In genomic region chr6:44667668-44668390, GRCh38 we compare ENCODE assay signal across 7 cellular contexts.
A peak's percentile ranks its signal among the peaks of the same experiment; 100 is the strongest.
DNase-seq lines count a peak whose midpoint lies in the region; ATAC-seq and TF ChIP-seq lines count a peak whose summit lies in the region.

No MANE protein-coding gene starts in this region.

- peak overlapping the region; percentile 98 for H3K27ac ChIP-seq in mesenchymal stem cell (ENCODE audit: low read length, poor library complexity, severe bottlenecking)

- no peaks in the 10 kb centered on the region for H3K36me3 ChIP-seq in mesenchymal stem cell (ENCODE audit: control insufficient read depth in 1 of 2, insufficient read depth in 2 of 2, low read depth in 1 of 2, low read length in 2 of 2)

- peak overlapping the region; percentile 6 for H4K91ac ChIP-seq in mesenchymal stem cell (ENCODE audit: low read length)

- H3K79me1 ChIP-seq in mesenchymal stem cell (replicated peaks; ENCODE audit: low read length, poor library complexity, severe bottlenecking), result no peaks in the 10 kb centered on the region

- H2BK120ac ChIP-seq in mesenchymal stem cell (ENCODE audit: low read depth, low read length), result peak overlapping the region; percentile 29

- ATAC-seq in GM19395 (IDR thresholded peaks at IDR 0.05; ENCODE audit: unreplicated experiment), result peak; percentile 69
- ATAC-seq in omental fat pad (ENCODE audit: low FRiP score), result no peak

- peak overlapping the region; percentile 96 for H2BK5ac ChIP-seq in mesenchymal stem cell (ENCODE audit: low read depth, low read length, poor library complexity, severe bottlenecking)

- H3K27me3 ChIP-seq in mesenchymal stem cell (ENCODE audit: control insufficient read depth in 1 of 2, insufficient read depth in 1 of 2, low read length in 2 of 2), result peaks cover 0 to 4% of the 10 kb centered on the region in 2 experiments

- H3K18ac ChIP-seq in mesenchymal stem cell (ENCODE audit: low read depth in 1 of 2, low read length in 2 of 2), result peak overlapping the region; percentile 6 to 42

- H3K4me2 ChIP-seq in mesenchymal stem cell (ENCODE audit: low read length, poor library complexity, severe bottlenecking), result no peak overlapping the region

- no peak overlapping the region for H2AFZ ChIP-seq in mesenchymal stem cell (ENCODE audit: low read depth, low read length)

- H2AK5ac ChIP-seq in mesenchymal stem cell (ENCODE audit: low read length, severe bottlenecking), result peak overlapping the region; percentile 96

- no peak overlapping the region for H3K14ac ChIP-seq in mesenchymal stem cell (ENCODE audit: low read length in 2 of 2)

- no peaks in the 10 kb centered on the region for H3K9me3 ChIP-seq in mesenchymal stem cell (ENCODE audit: control insufficient read depth, low read length)

- DNase-seq in NCI-H2227 (lab: John Stamatoyannopoulos, UW; ENCODE audit: unreplicated experiment), result peak; percentile 12
- peak; percentile 70 for DNase-seq in astrocyte of the hippocampus (ENCODE audit: low read depth, low spot score)
- DNase-seq in mesenchymal stem cell, result no peak
- DNase-seq in omental fat pad (ENCODE audit: low spot score), result no peak
- DNase-seq in EL, result no peak
- DNase-seq in NCI-H2196 (lab: John Stamatoyannopoulos, UW; ENCODE audit: unreplicated experiment), result no peak

- peak overlapping the region; percentile 65 to 71 for H2BK12ac ChIP-seq in mesenchymal stem cell (ENCODE audit: low read length in 2 of 2)

- no peak overlapping the region for H3K23ac ChIP-seq in mesenchymal stem cell (ENCODE audit: low read length in 2 of 2)

- WGBS in mesenchymal stem cell, result 58% methylated on average over 7 of the region's 9 CpGs

- peak overlapping the region; percentile 12 for H2BK15ac ChIP-seq in mesenchymal stem cell (ENCODE audit: low read depth, poor library complexity, severe bottlenecking)

- H3K4ac ChIP-seq in mesenchymal stem cell (ENCODE audit: low read depth in 1 of 2, low read length in 2 of 2), result peak overlapping the region in 1 of 2 experiments; percentile 35

- no peak for TF ChIP-seq CTCF in omental fat pad (IDR thresholded peaks at IDR 0.05)

- no peak overlapping the region for H3K4me3 ChIP-seq in mesenchymal stem cell (ENCODE audit: insufficient read depth in 1 of 2, low read depth in 1 of 2, low read length in 2 of 2)

- peaks cover 42% of the 10 kb centered on the region for H3K4me1 ChIP-seq in mesenchymal stem cell (ENCODE audit: control insufficient read depth, insufficient read depth, low read depth, low read length)

- H4K8ac ChIP-seq in mesenchymal stem cell (ENCODE audit: low read length), result no peak overlapping the region

- H3K9ac ChIP-seq in mesenchymal stem cell (ENCODE audit: low read length), result no peak overlapping the region

Comparison
In these comparisons a context has a peak if more than half of its experiments do, and no peak if none do; other contexts are left out.
1. DNase-seq: peak in NCI-H2227 (single experiment) and astrocyte of the hippocampus (single experiment); none in mesenchymal stem cell (single experiment), omental fat pad (single experiment), EL (single experiment) and NCI-H2196 (single experiment).